9 cellular contexts compared by ENCODE assay signal in genomic region chr6:169190144-169190584, GRCh38.
DNase-seq lines count a peak whose midpoint lies in the region; ATAC-seq and TF ChIP-seq lines count a peak whose summit lies in the region.
"Had no signal": no experiment of that assay in that cellular context is flagged by ENCODE, and none has a peak within 500 bp of the region (broad histone marks: within the 10 kb centered on the region; RNA-seq: fewer than 3 reads in every experiment).

No MANE protein-coding gene starts in this region.

- H3K4me1 ChIP-seq in esophagus muscularis mucosa: peaks cover 4 to 35% (median 29%) of the 10 kb centered on the region in 4 donors
- H3K4me1 ChIP-seq in tibial artery: peaks cover 7 to 56% (median 30%) of the 10 kb centered on the region in 4 donors
- H3K4me1 ChIP-seq: colonic mucosa had no signal

- H3K27ac ChIP-seq in esophagus muscularis mucosa (replicated peaks in 1 of 4): peak overlapping the region; percentile 24 to 63 (median 40)
- H3K27ac ChIP-seq in tibial artery: peak overlapping the region; percentile 77 to 79
- H3K27ac ChIP-seq: colonic mucosa had no signal

- TF ChIP-seq EP300 in esophagus muscularis mucosa (IDR thresholded peaks at IDR 0.05): no peak

- TF ChIP-seq POLR2A in esophagus muscularis mucosa (IDR thresholded peaks at IDR 0.05; ENCODE audit: low read depth): no peak

- no peak for TF ChIP-seq CTCF in HFFc6 (IDR thresholded peaks at IDR 0.05)
- TF ChIP-seq CTCF in esophagus muscularis mucosa (IDR thresholded peaks at IDR 0.05): no peak
- no peak for TF ChIP-seq CTCF in tibial artery (IDR thresholded peaks at IDR 0.05)

- H3K4me3 Mint-ChIP-seq in HFFc6: peak overlapping the region; percentile 25

- peaks cover 27% of the 10 kb centered on the region for H3K36me3 Mint-ChIP-seq in HFFc6 (ENCODE audit: low read depth)

- H3K27ac Mint-ChIP-seq in HFFc6: peak overlapping the region; percentile 80

- 52% methylated on average over 8 of the region's 8 CpGs for WGBS in esophagus muscularis mucosa

- no peaks in the 10 kb centered on the region for H3K9me3 ChIP-seq in esophagus muscularis mucosa
- no peaks in the 10 kb centered on the region for H3K9me3 ChIP-seq in tibial artery
- H3K9me3 ChIP-seq: colonic mucosa had no signal

- DNase-seq in HFFc6: peak; percentile 71
- peak; percentile 92 for DNase-seq in esophagus muscularis mucosa (ENCODE audit: extremely low spot score)
- DNase-seq in mucosa of gallbladder (ENCODE audit: low spot score): peak; percentile 66
- peak; percentile 82 to 94 for DNase-seq in tibial artery
- DNase-seq in retina: no peak
- DNase-seq in UCSD-AML1 (lab: John Stamatoyannopoulos, UW; ENCODE audit: unreplicated experiment): no peak
- no peak for DNase-seq in NCI-H1048 (lab: John Stamatoyannopoulos, UW)
- DNase-seq: colonic mucosa had no signal

- H3K4me1 Mint-ChIP-seq in HFFc6 (ENCODE audit: low read depth): peaks cover 51% of the 10 kb centered on the region

- intact Hi-C loops in esophagus muscularis mucosa (cut with DNase I) (no loop called here), tibial artery (cut with DNase I; ENCODE audit: low total_unique reads) (no loop called here)

- H3K36me3 ChIP-seq in esophagus muscularis mucosa (no peaks in the 10 kb centered on the region), tibial artery (no peaks in the 10 kb centered on the region)
- H3K36me3 ChIP-seq: colonic mucosa had no signal

- no peak for ATAC-seq in HG02852 (IDR thresholded peaks at IDR 0.05; ENCODE audit: unreplicated experiment)

- H3K27me3 ChIP-seq in esophagus muscularis mucosa (no peaks in the 10 kb centered on the region), tibial artery (no peaks in the 10 kb centered on the region)
- H3K27me3 ChIP-seq: colonic mucosa had no signal

- H3K27me3 Mint-ChIP-seq in HFFc6 (ENCODE audit: insufficient read depth): peaks cover 3% of the 10 kb centered on the region; the same call in 1 of the 2 replicates

- H3K4me3 ChIP-seq in esophagus muscularis mucosa: no peak overlapping the region
- no peak overlapping the region for H3K4me3 ChIP-seq in tibial artery
- H3K4me3 ChIP-seq: colonic mucosa had no signal

- H3K9me3 Mint-ChIP-seq in HFFc6: peaks cover 16% of the 10 kb centered on the region

Comparison
In these comparisons a context has a peak if more than half of its experiments do, and no peak if none do; other contexts are left out.
1. DNase-seq: peak in HFFc6 (single experiment), esophagus muscularis mucosa (single experiment), mucosa of gallbladder (single experiment) and tibial artery (2 of 2); none in retina (single experiment), UCSD-AML1 (single experiment) and NCI-H1048 (single experiment).